Comparison of ENCODE assay signal across 8 cellular contexts in genomic region chr5:71586052-71586940, GRCh38. TPM values are rescaled to one million over a fixed set of nuclear protein-coding genes. Genes with fewer than 3 reads are reported as not detected.
DNase-seq lines count a peak whose midpoint lies in the region; ATAC-seq, FAIRE-seq and TF ChIP-seq lines count a peak whose summit lies in the region.

No MANE protein-coding gene starts in this region.

- H3K27me3 ChIP-seq in suprapubic skin: no peaks in the 10 kb centered on the region

- TF ChIP-seq CTCF in kidney (IDR thresholded peaks at IDR 0.05; ENCODE audit: borderline replicate concordance, extremely low read depth, insufficient read depth): no peak
- no peak for TF ChIP-seq CTCF in suprapubic skin (IDR thresholded peaks at IDR 0.05)

- H3K4me1 ChIP-seq in kidney (ENCODE audit: control insufficient read depth in 1 of 2, insufficient read depth in 1 of 2, low read depth in 1 of 2, low read length in 2 of 2): peaks cover 13 to 14% of the 10 kb centered on the region in 2 donors
- H3K4me1 ChIP-seq in suprapubic skin: peaks cover 32% of the 10 kb centered on the region

- intact Hi-C loops in kidney (cut with DNase I): no loop called here

- ATAC-seq in GM19023 (IDR thresholded peaks at IDR 0.05; ENCODE audit: unreplicated experiment): peak; percentile 7

- H3K27ac ChIP-seq in kidney (ENCODE audit: low read depth in 2 of 2, low read length in 2 of 2) (peak overlapping the region; percentile 72 to 87), suprapubic skin (peak overlapping the region; percentile 89)

- in situ Hi-C loops in ACHN (cut with HindIII; ENCODE audit: low pct_ligation_motif_present, low pct_unique_long_range_greater_than_20kb, low sequenced_read_pairs): no loop called here

- H3K4me3 ChIP-seq in kidney (ENCODE audit: low read length in 2 of 2) (peak overlapping the region; percentile 82 to 91), suprapubic skin (peak overlapping the region; percentile 80)

- no peaks in the 10 kb centered on the region for H3K9me3 ChIP-seq in kidney (ENCODE audit: control insufficient read depth in 1 of 2, low read length in 2 of 2)
- H3K9me3 ChIP-seq in suprapubic skin: no peaks in the 10 kb centered on the region

- DNase-seq in ACHN (peak; percentile 44), NCI-H146 (lab: John Stamatoyannopoulos, UW) (peak; percentile 63), amniotic epithelial cell (ENCODE audit: low read depth) (peak; percentile 82), kidney (no peak), suprapubic skin (ENCODE audit: low spot score in 2 of 2) (no peak), NOMO-1 treated with dmso at 0.1 percent for 144 hours (lab: John Stamatoyannopoulos, UW; ENCODE audit: unreplicated experiment) (no peak)
- no peak for DNase-seq in stimulated activated CD4-positive, alpha-beta T cell treated with anti-CD3 and anti-CD28 coated beads, Interleukin-2, amount 100 ng/mL, for 48 hours

- H3K36me3 ChIP-seq in kidney (ENCODE audit: control insufficient read depth in 1 of 2, insufficient read depth in 2 of 2, low read length in 2 of 2) (no peaks in the 10 kb centered on the region), suprapubic skin (no peaks in the 10 kb centered on the region)

- WGBS in suprapubic skin: 84% methylated on average over 22 of the region's 22 CpGs

- H3K9ac ChIP-seq in kidney (ENCODE audit: low read length in 2 of 2): peak overlapping the region; percentile 14 to 93

- TF ChIP-seq POLR2A in suprapubic skin (IDR thresholded peaks at IDR 0.05): no peak

- FAIRE-seq in kidney (lab: Jason Lieb, UNC): no peak

- no peak for TF ChIP-seq EP300 in suprapubic skin (IDR thresholded peaks at IDR 0.05)

RNA-seq across cellular contexts. Expression of gene MCCC2, which starts 0.8 kb away (rescaled TPM):
- total RNA-seq in kidney (61.0 TPM), suprapubic skin (10 to 100 TPM; 21.4 to 50.0 (median 35.8) TPM)
- 57.7 TPM for polyA plus RNA-seq in kidney (ENCODE audit: insufficient read depth, low read depth, low replicate concordance)

Comparison
In these comparisons a context has a peak if more than half of its experiments do, and no peak if none do; other contexts are left out.
1. DNase-seq: peak in ACHN (single experiment), NCI-H146 (single experiment) and amniotic epithelial cell (single experiment); none in kidney (single experiment), suprapubic skin (0 of 2), NOMO-1 treated with dmso at 0.1 percent for 144 hours (single experiment) and stimulated activated CD4-positive, alpha-beta T cell treated with anti-CD3 and anti-CD28 coated beads, Interleukin-2, amount 100 ng/mL, for 48 hours (0 of 2).